Comparison of ENCODE assay signal across 37 cellular contexts in genomic region chr2:180696005-180696404, GRCh38.
DNase-seq lines count a peak whose midpoint lies in the region; ATAC-seq, FAIRE-seq and TF ChIP-seq lines count a peak whose summit lies in the region.
"Had no signal": no experiment of that assay in that cellular context is flagged by ENCODE, and none has a peak within 500 bp of the region (broad histone marks: within the 10 kb centered on the region; RNA-seq: fewer than 3 reads in every experiment).

No MANE protein-coding gene starts in this region.

- H3K4me3 ChIP-seq in sigmoid colon = no peak overlapping the region
- H3K4me3 ChIP-seq: heart right ventricle, lung, PC-9, thoracic aorta had no signal

- DNase-seq in NCI-H1436 (lab: John Stamatoyannopoulos, UW) (peak; percentile 33), NCI-H1436 treated with DMSO at 0.1 percent for 48 hours (lab: John Stamatoyannopoulos, UW) (no peak), NCI-H1417 (lab: John Stamatoyannopoulos, UW) (peak in 2 of 3 experiments; percentile 45 to 93), NCI-H774 (lab: John Stamatoyannopoulos, UW) (peak; percentile 73), sigmoid colon (no peak)
- DNase-seq: activated CD4-positive, alpha-beta T cell treated with anti-CD3 and anti-CD28 coated beads, Interleukin-2, amount 50 U/mL, for 4 hours; activated naive CD4-positive, alpha-beta T cell; activated naive CD8-positive, alpha-beta T cell treated with anti-CD3 and anti-CD28 coated beads, Interleukin-2, amount 50 U/mL, for 24 hours; activated T-cell treated with anti-CD3 and anti-CD28 coated beads, Interleukin-2, amount 50 U/mL, for 72 hours; Calu3; dermis blood vessel endothelial cell; foreskin keratinocyte; H9; heart right ventricle; kidney glomerular epithelial cell; MM.1S; naive thymus-derived CD8-positive, alpha-beta T cell; NCI-H187; NCI-H446; NK-92 treated with Interleukin-12 subunit alpha and Interleukin-12 subunit beta, amount 100 ng/mL, for 24 hours; PC-9; stimulated activated CD4-positive, alpha-beta T cell treated with anti-CD3 and anti-CD28 coated beads, Interleukin-12 subunit alpha, Interleukin-12 subunit beta, amount 100 ng/mL, for 4 hours; stimulated activated CD4-positive, alpha-beta T cell treated with anti-CD3 and anti-CD28 coated beads, Interleukin-2, amount 100 ng/mL, for 48 hours; stimulated activated naive CD8-positive, alpha-beta T cell treated with anti-CD3 and anti-CD28 coated beads, Interleukin-15, amount 100 ng/mL, for 72 hours; T-helper 17 cell had no signal

- H3K36me3 ChIP-seq in sigmoid colon = no peaks in the 10 kb centered on the region
- H3K36me3 ChIP-seq: esophagus muscularis mucosa, heart right ventricle, thoracic aorta had no signal

- H3K4me1 ChIP-seq in sigmoid colon = peaks cover 0 to 10% (median 3%) of the 10 kb centered on the region in 4 donors
- H3K4me1 ChIP-seq: heart right ventricle had no signal

- TF ChIP-seq EP300 in sigmoid colon (IDR thresholded peaks at IDR 0.05) = no peak

- TF ChIP-seq POLR2A in sigmoid colon (IDR thresholded peaks at IDR 0.05) = no peak

- TF ChIP-seq CTCF in sigmoid colon (IDR thresholded peaks at IDR 0.05) = no peak

- H3K9me3 ChIP-seq in sigmoid colon = no peaks in the 10 kb centered on the region
- H3K9me3 ChIP-seq: esophagus muscularis mucosa, heart right ventricle, thoracic aorta had no signal

- WGBS in sigmoid colon, 2 donors = 73 to 78% methylated on average over 1 of the region's 1 CpG

- intact Hi-C loops in sigmoid colon (cut with DNase I) = no loop called here

- no peaks in the 10 kb centered on the region for H3K27me3 ChIP-seq in sigmoid colon
- H3K27me3 ChIP-seq: foreskin keratinocyte had no signal

- FAIRE-seq in islet of Langerhans (lab: Jason Lieb, UNC) = peak; percentile 95
- FAIRE-seq: A204.1, endometrium, TTC549, urothelium cell line had no signal

- H3K27ac ChIP-seq in sigmoid colon = no peak overlapping the region
- H3K27ac ChIP-seq: esophagus muscularis mucosa, foreskin keratinocyte, heart right ventricle, KMS-11, PC-9, thoracic aorta had no signal

- no peak for ATAC-seq in SK-N-SH treated with all-trans-retinoic acid at 6 μM for 48 hours
- no peak for ATAC-seq in GM21423 (IDR thresholded peaks at IDR 0.05; ENCODE audit: unreplicated experiment)
- ATAC-seq: activated naive CD8-positive, alpha-beta T cell treated with anti-CD3 and anti-CD28 coated beads, Interleukin-2, amount 50 U/mL, for 24 hours; activated T-cell treated with anti-CD3 and anti-CD28 coated beads, Interleukin-2, amount 50 U/mL, for 72 hours; foreskin keratinocyte; heart right ventricle; naive thymus-derived CD8-positive, alpha-beta T cell; sciatic nerve; stimulated activated naive CD8-positive, alpha-beta T cell treated with anti-CD3 and anti-CD28 coated beads, Interleukin-15, amount 100 ng/mL, for 72 hours; T-helper 17 cell had no signal

TF ChIP-seq in SK-N-SH treated with all-trans-retinoic acid at 6 μM for 48 hours, 23 proteins besides CTCF, POLR2A, EP300 and RAD21:
- TF ChIP-seq PATZ1 (CRISPR knock-in tag; IDR thresholded peaks at IDR 0.05; ENCODE audit: borderline replicate concordance) = no peak
- TF ChIP-seq ESRRG (CRISPR knock-in tag; IDR thresholded peaks at IDR 0.05) = no peak
- TF ChIP-seq POU6F1 (CRISPR knock-in tag; IDR thresholded peaks at IDR 0.05; ENCODE audit: borderline replicate concordance, low read depth) = no peak
- no peak for TF ChIP-seq OSR1 (CRISPR knock-in tag; IDR thresholded peaks at IDR 0.05)
- TF ChIP-seq ZNF565 (CRISPR knock-in tag; conservative IDR thresholded peaks at IDR 0.05; ENCODE audit: low read depth) = no peak
- no peak for TF ChIP-seq ZNF8 (CRISPR knock-in tag; IDR thresholded peaks at IDR 0.05)
- TF ChIP-seq, protein P1, sequence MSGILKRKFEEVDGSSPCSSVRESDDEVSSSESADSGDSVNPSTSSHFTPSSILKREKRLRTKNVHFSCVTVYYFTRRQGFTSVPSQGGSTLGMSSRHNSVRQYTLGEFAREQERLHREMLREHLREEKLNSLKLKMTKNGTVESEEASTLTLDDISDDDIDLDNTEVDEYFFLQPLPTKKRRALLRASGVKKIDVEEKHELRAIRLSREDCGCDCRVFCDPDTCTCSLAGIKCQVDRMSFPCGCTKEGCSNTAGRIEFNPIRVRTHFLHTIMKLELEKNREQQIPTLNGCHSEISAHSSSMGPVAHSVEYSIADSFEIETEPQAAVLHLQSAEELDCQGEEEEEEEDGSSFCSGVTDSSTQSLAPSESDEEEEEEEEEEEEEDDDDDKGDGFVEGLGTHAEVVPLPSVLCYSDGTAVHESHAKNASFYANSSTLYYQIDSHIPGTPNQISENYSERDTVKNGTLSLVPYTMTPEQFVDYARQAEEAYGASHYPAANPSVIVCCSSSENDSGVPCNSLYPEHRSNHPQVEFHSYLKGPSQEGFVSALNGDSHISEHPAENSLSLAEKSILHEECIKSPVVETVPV (CRISPR knock-in tag; IDR thresholded peaks at IDR 0.05) = no peak
- TF ChIP-seq ZC3H10 (CRISPR knock-in tag; IDR thresholded peaks at IDR 0.05) = no peak
- no peak for TF ChIP-seq BACH2 (CRISPR knock-in tag; IDR thresholded peaks at IDR 0.05; ENCODE audit: borderline replicate concordance)
- TF ChIP-seq SNAI2 (CRISPR knock-in tag; IDR thresholded peaks at IDR 0.05) = no peak
- TF ChIP-seq TSHZ2 (CRISPR knock-in tag; IDR thresholded peaks at IDR 0.05) = no peak
- no peak for TF ChIP-seq ZNF70 (CRISPR knock-in tag; IDR thresholded peaks at IDR 0.05)
- no peak for TF ChIP-seq PPARA (CRISPR knock-in tag; IDR thresholded peaks at IDR 0.05; ENCODE audit: borderline replicate concordance)
- no peak for TF ChIP-seq ARNTL (CRISPR knock-in tag; IDR thresholded peaks at IDR 0.05; ENCODE audit: borderline replicate concordance, low read depth)

Comparison
In these comparisons a context has a peak if more than half of its experiments do, and no peak if none do; other contexts are left out.
1. DNase-seq: peak in NCI-H1436 (single experiment), NCI-H1417 (2 of 3) and NCI-H774 (single experiment); none in NCI-H1436 treated with DMSO at 0.1 percent for 48 hours (single experiment) and sigmoid colon (single experiment).